ENCODE assay signal across 1 cellular context in genomic region chr16:74753180-74753579, GRCh38.
TF ChIP-seq lines count a peak whose summit lies in the region.

No MANE protein-coding gene starts in this region.

TF ChIP-seq in HepG2, 621 proteins besides CTCF, POLR2A, EP300 and RAD21:
- TF ChIP-seq SOX6 (IDR thresholded peaks at IDR 0.05): no peak
- TF ChIP-seq SOX6 (CRISPR knock-in tag; IDR thresholded peaks at IDR 0.05): no peak
- peak; percentile 89 for TF ChIP-seq ZNF768 (CRISPR knock-in tag; IDR thresholded peaks at IDR 0.05)
